1 cellular context compared by ENCODE assay signal in the genomic region with DNA sequence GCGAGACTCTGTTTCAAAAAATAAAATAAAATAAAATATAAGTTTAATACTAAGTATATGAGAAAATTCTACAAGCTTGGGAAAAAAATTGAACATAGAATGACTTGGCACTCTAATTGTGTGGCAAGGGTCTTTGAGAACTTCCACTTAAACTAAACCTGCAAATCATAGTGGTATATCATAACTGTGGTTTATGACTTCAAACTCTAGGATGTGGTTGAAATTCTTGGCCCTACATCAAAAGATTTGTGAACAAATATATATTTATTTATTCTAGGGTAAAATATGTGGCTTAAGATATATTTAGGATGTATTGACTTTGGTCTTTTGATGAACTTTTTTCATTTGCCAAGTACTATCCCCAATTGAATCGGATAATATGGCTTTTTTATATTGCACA.
TF ChIP-seq lines count a peak whose summit lies in the region.

No MANE protein-coding gene starts in this region.

TF ChIP-seq in GM23338, 12 proteins besides CTCF, POLR2A, EP300 and RAD21 (continued from another document):
- TF ChIP-seq, protein P1, sequence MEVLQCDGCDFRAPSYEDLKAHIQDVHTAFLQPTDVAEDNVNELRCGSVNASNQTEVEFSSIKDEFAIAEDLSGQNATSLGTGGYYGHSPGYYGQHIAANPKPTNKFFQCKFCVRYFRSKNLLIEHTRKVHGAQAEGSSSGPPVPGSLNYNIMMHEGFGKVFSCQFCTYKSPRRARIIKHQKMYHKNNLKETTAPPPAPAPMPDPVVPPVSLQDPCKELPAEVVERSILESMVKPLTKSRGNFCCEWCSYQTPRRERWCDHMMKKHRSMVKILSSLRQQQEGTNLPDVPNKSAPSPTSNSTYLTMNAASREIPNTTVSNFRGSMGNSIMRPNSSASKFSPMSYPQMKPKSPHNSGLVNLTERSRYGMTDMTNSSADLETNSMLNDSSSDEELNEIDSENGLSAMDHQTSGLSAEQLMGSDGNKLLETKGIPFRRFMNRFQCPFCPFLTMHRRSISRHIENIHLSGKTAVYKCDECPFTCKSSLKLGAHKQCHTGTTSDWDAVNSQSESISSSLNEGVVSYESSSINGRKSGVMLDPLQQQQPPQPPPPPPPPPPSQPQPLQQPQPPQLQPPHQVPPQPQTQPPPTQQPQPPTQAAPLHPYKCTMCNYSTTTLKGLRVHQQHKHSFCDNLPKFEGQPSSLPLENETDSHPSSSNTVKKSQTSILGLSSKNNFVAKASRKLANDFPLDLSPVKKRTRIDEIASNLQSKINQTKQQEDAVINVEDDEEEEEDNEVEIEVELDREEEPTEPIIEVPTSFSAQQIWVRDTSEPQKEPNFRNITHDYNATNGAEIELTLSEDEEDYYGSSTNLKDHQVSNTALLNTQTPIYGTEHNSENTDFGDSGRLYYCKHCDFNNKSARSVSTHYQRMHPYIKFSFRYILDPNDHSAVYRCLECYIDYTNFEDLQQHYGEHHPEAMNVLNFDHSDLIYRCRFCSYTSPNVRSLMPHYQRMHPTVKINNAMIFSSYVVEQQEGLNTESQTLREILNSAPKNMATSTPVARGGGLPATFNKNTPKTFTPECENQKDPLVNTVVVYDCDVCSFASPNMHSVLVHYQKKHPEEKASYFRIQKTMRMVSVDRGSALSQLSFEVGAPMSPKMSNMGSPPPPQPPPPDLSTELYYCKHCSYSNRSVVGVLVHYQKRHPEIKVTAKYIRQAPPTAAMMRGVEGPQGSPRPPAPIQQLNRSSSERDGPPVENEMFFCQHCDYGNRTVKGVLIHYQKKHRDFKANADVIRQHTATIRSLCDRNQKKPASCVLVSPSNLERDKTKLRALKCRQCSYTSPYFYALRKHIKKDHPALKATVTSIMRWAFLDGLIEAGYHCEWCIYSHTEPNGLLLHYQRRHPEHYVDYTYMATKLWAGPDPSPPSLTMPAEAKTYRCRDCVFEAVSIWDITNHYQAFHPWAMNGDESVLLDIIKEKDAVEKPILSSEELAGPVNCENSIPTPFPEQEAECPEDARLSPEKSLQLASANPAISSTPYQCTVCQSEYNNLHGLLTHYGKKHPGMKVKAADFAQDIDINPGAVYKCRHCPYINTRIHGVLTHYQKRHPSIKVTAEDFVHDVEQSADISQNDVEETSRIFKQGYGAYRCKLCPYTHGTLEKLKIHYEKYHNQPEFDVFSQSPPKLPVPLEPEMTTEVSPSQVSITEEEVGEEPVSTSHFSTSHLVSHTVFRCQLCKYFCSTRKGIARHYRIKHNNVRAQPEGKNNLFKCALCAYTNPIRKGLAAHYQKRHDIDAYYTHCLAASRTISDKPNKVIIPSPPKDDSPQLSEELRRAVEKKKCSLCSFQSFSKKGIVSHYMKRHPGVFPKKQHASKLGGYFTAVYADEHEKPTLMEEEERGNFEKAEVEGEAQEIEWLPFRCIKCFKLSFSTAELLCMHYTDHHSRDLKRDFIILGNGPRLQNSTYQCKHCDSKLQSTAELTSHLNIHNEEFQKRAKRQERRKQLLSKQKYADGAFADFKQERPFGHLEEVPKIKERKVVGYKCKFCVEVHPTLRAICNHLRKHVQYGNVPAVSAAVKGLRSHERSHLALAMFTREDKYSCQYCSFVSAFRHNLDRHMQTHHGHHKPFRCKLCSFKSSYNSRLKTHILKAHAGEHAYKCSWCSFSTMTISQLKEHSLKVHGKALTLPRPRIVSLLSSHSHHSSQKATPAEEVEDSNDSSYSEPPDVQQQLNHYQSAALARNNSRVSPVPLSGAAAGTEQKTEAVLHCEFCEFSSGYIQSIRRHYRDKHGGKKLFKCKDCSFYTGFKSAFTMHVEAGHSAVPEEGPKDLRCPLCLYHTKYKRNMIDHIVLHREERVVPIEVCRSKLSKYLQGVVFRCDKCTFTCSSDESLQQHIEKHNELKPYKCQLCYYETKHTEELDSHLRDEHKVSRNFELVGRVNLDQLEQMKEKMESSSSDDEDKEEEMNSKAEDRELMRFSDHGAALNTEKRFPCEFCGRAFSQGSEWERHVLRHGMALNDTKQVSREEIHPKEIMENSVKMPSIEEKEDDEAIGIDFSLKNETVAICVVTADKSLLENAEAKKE (CRISPR knock-in tag; IDR thresholded peaks at IDR 0.05) = no peak
- TF ChIP-seq ZNF114 (CRISPR knock-in tag; IDR thresholded peaks at IDR 0.05) (no peak), POLR2AphosphoS5 (IDR thresholded peaks at IDR 0.05; ENCODE audit: low read depth) (no peak)
